Comparison of ENCODE assay signal across 8 cellular contexts in the genomic region with DNA sequence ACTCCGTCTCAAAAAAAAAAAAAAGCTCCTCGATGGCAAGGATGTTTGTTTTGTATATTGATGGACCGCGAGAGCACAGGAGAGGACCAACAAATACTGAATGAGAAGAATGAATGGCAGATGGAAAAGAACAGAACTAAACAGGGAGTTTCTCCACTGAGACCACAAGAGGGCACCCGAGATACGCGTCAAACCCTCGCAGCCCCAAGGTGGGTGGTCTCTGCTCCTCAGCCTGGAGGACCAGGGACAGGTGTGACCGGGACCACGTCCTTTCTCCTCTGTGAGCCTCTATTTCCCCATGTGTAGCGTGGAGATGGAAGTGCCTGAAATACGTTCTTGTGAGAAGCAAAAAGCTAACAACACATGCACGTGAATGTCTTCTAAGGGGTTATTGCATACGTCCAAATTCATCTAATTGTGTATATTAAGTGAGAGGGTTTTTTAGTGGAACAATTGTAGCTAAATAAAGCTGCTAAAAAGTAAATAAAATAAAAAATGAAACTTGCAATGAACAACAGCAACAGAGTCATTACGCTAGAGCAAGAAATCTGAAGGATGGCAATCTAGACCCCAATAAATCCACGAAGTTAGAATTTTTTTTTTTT. TPM values are rescaled to one million over a fixed set of nuclear protein-coding genes. Genes with fewer than 3 reads are reported as not detected.
DNase-seq lines count a peak whose midpoint lies in the region; ATAC-seq, FAIRE-seq and TF ChIP-seq lines count a peak whose summit lies in the region.

No MANE protein-coding gene starts in this region.

- peak overlapping the region; percentile 25 for H3K4me2 ChIP-seq in skeletal muscle satellite cell (ENCODE audit: low read length)

- no peak overlapping the region for H3K4me3 ChIP-seq in right atrium auricular region
- no peak overlapping the region for H3K4me3 ChIP-seq in skeletal muscle satellite cell (ENCODE audit: low read length)

- H3K9me3 ChIP-seq in right atrium auricular region (no peaks in the 10 kb centered on the region), skeletal muscle satellite cell (replicated peaks; ENCODE audit: low read length) (no peaks in the 10 kb centered on the region)

- peak; percentile 44 to 62 for TF ChIP-seq CTCF in right atrium auricular region (IDR thresholded peaks at IDR 0.05)

- H3K9ac ChIP-seq in skeletal muscle satellite cell (ENCODE audit: low read depth, low read length) = no peak overlapping the region

- FAIRE-seq in GM12892 (lab: Jason Lieb, UNC) = peak; percentile 73

- ATAC-seq in HG03354 (IDR thresholded peaks at IDR 0.05; ENCODE audit: poor library complexity, severe bottlenecking, unreplicated experiment) (no peak), HG03432 (IDR thresholded peaks at IDR 0.05; ENCODE audit: unreplicated experiment) (no peak)

- no peaks in the 10 kb centered on the region for H3K4me1 ChIP-seq in right atrium auricular region
- no peaks in the 10 kb centered on the region for H3K4me1 ChIP-seq in skeletal muscle satellite cell (ENCODE audit: control insufficient read depth, insufficient read depth, low read length)

- H3K27me3 ChIP-seq in right atrium auricular region (no peaks in the 10 kb centered on the region), skeletal muscle satellite cell (ENCODE audit: control insufficient read depth, insufficient read depth, low read length) (peaks cover 6% of the 10 kb centered on the region)

- H3K27ac ChIP-seq in right atrium auricular region = no peak overlapping the region

- TF ChIP-seq POLR2A in GM12892 (IDR thresholded peaks at IDR 0.05; ENCODE audit: low read depth, low read length) = no peak

- H3K36me3 ChIP-seq in right atrium auricular region = no peaks in the 10 kb centered on the region
- no peaks in the 10 kb centered on the region for H3K36me3 ChIP-seq in skeletal muscle satellite cell (ENCODE audit: insufficient read depth, low read length)

- DNase-seq in CD1c-positive myeloid dendritic cell (ENCODE audit: extremely low spot score) = peak; percentile 55
- no peak for DNase-seq in GM12892 (ENCODE audit: insufficient read length)
- DNase-seq in NCI-H526 treated with DMSO at 0.1 percent for 48 hours (lab: John Stamatoyannopoulos, UW) = peak; percentile 76
- DNase-seq in activated naive CD4-positive, alpha-beta T cell treated with anti-CD3 and anti-CD28 coated beads, Interleukin-2, amount 50 U/mL, for 16 hours = peak; percentile 36
- no peak for DNase-seq in right atrium auricular region (ENCODE audit: low spot score)

RNA-seq across cellular contexts. Expression of a gene that starts 8.3 kb away (rescaled TPM):
- 2.4 TPM for polyA plus RNA-seq in GM12892 (2012; ENCODE audit: missing spikeins)
- 10 to 100 TPM; 11.4 to 15.2 TPM for total RNA-seq in right atrium auricular region
- total RNA-seq in skeletal muscle satellite cell (2012; rRNA removed) = 5.6 and 6.8 TPM in 2 replicates

RNA-seq across cellular contexts. Expression of a gene that starts 17.9 kb away (rescaled TPM):
- 0.98 TPM for polyA plus RNA-seq in GM12892 (2012; ENCODE audit: missing spikeins)
- 1 to 10 TPM; 2.1 to 4.9 TPM for total RNA-seq in right atrium auricular region
- total RNA-seq in skeletal muscle satellite cell (2012; rRNA removed) = 5.1 and 7.0 TPM in 2 replicates

RNA-seq across cellular contexts. Expression of a gene that starts 21.2 kb away (rescaled TPM):
- not detected for polyA plus RNA-seq in GM12892 (2012; ENCODE audit: missing spikeins)
- total RNA-seq in right atrium auricular region = not detected
- total RNA-seq in skeletal muscle satellite cell (2012; rRNA removed) = not detected in 2 replicates

RNA-seq across cellular contexts. Expression of a gene that starts 32.4 kb away (rescaled TPM):
- polyA plus RNA-seq in GM12892 (2012; ENCODE audit: missing spikeins) = 60.4 TPM
- 10 to 100 TPM; 32.1 to 36.4 TPM for total RNA-seq in right atrium auricular region
- 52.5 and 54.0 TPM in 2 replicates for total RNA-seq in skeletal muscle satellite cell (2012; rRNA removed)

Comparison
In these comparisons a context has a peak if more than half of its experiments do, and no peak if none do; other contexts are left out.
1. DNase-seq: peak in CD1c-positive myeloid dendritic cell (single experiment), NCI-H526 treated with DMSO at 0.1 percent for 48 hours (single experiment) and activated naive CD4-positive, alpha-beta T cell treated with anti-CD3 and anti-CD28 coated beads, Interleukin-2, amount 50 U/mL, for 16 hours (single experiment); none in GM12892 (single experiment) and right atrium auricular region (single experiment).